ENCODE assay signal across 12 cellular contexts in the genomic region with DNA sequence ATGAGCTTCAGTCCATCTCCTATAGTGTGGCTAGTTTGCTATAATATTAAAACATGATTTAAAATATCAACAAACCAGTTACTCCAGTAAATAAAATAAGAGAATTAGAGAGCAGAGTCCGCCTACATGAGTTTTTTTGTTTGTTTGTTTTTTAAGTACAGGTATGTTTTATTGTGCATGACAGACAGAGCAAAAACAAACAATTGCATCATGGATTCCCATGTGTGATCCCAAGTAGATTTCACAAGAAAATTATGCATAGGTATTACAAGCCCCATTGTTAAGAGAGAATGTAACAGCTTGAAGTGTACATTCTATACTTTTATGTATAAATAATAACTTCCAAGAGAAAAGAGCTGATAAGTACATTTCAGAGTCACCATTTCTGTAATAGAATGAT. TPM values are rescaled to one million over a fixed set of nuclear protein-coding genes. Genes with fewer than 3 reads are reported as not detected.
"Had no signal": no experiment of that assay in that cellular context is flagged by ENCODE, and none has a peak within 500 bp of the region (broad histone marks: within the 10 kb centered on the region; RNA-seq: fewer than 3 reads in every experiment).

No MANE protein-coding gene starts in this region.

- H3K27ac Mint-ChIP-seq: GM23338, H9, HFFc6 had no signal

- H3K4me3 ChIP-seq: GM23248, GM23338, HAP-1 had no signal

- FAIRE-seq: H1, H54 had no signal

- DNase-seq: GM23248, GOT3, H7, H9, HCEC 1CT, HFFc6 had no signal

- H3K27ac ChIP-seq: GM23248 had no signal

- H2AFZ ChIP-seq: GM23248, GM23338 had no signal

- H3K9ac ChIP-seq: GM23248 had no signal

- H3K4me2 ChIP-seq: GM23338 had no signal

- H3K4me3 Mint-ChIP-seq: GM23338, H9, HFFc6 had no signal

- H3K36me3 ChIP-seq: HAP-1 had no signal

- ATAC-seq: GM23338, HCT116 had no signal

- H3K4me1 ChIP-seq: HAP-1 had no signal

- H3K9me3 ChIP-seq: HAP-1 had no signal

- H3K9me3 Mint-ChIP-seq: HFFc6 had no signal

RNA-seq across cellular contexts. Expression of gene SULT1C3, which starts 21.0 kb away (rescaled TPM):
- total RNA-seq: GM23248, GM23338, H1, H4, H7, H9, HFFc6 had no signal
- polyA plus RNA-seq: GM23248, GM23338, H1 had no signal

RNA-seq across cellular contexts. Expression of gene SULT1C2, which starts 27.9 kb away (rescaled TPM):
- total RNA-seq: GM23248, HFFc6 had no signal
- polyA plus RNA-seq: GM23248 had no signal
